ENCODE assay signal across 23 cellular contexts in genomic region chr17:70517808-70518207, GRCh38.
"Had no signal": no experiment of that assay in that cellular context is flagged by ENCODE, and none has a peak within 500 bp of the region (broad histone marks: within the 10 kb centered on the region; RNA-seq: fewer than 3 reads in every experiment).

No MANE protein-coding gene starts in this region.

- H3K27ac ChIP-seq: body of pancreas, cardiac muscle cell, colonic mucosa, neutrophil, prostate gland, sigmoid colon, thoracic aorta, uterus, VCaP had no signal

- ATAC-seq: body of pancreas; left ventricle myocardium superior; stimulated activated effector memory CD8-positive, alpha-beta T cell treated with anti-CD3 and anti-CD28 coated beads, Interleukin-12 subunit alpha, Interleukin-12 subunit beta, amount 100 ng/mL, for 72 hours had no signal

- H3K4me1 ChIP-seq: body of pancreas, colonic mucosa, prostate gland, uterus had no signal

- DNase-seq: activated CD4-positive, alpha-beta T cell treated with anti-CD3 and anti-CD28 coated beads for 4 hours; activated CD4-positive, alpha-beta T cell treated with anti-CD3 and anti-CD28 coated beads, Interleukin-2, amount 50 U/mL, for 4 hours; activated effector memory CD4-positive, alpha-beta T cell treated with Interleukin-2 at 50 U/mL for 16 hours; activated naive CD4-positive, alpha-beta T cell treated with Interleukin-2 at 50 U/mL for 16 hours; aorta; body of pancreas; cerebellar nuclear complex; colonic mucosa; effector CD8-positive, alpha-beta T cell; head of caudate nucleus; left ventricle myocardium superior; naive B cell; nephron progenitor cell; sigmoid colon; small intestine; stimulated activated CD4-positive, alpha-beta T cell treated with anti-CD3 and anti-CD28 coated beads, Interleukin-4, amount 100 ng/mL, for 24 hours; uterus had no signal

- H3K4me3 ChIP-seq: body of pancreas, cardiac muscle cell, colonic mucosa, prostate gland, sigmoid colon, thoracic aorta, uterus had no signal

- H3K36me3 ChIP-seq: cardiac muscle cell, colonic mucosa, neutrophil, prostate gland, sigmoid colon, thoracic aorta, uterus had no signal

- H3K9me3 ChIP-seq: body of pancreas, colonic mucosa, neutrophil, prostate gland, sigmoid colon, thoracic aorta, uterus had no signal

- H3K27me3 ChIP-seq: body of pancreas, cardiac muscle cell, colonic mucosa, neutrophil, sigmoid colon, uterus had no signal
